In the genomic region with DNA sequence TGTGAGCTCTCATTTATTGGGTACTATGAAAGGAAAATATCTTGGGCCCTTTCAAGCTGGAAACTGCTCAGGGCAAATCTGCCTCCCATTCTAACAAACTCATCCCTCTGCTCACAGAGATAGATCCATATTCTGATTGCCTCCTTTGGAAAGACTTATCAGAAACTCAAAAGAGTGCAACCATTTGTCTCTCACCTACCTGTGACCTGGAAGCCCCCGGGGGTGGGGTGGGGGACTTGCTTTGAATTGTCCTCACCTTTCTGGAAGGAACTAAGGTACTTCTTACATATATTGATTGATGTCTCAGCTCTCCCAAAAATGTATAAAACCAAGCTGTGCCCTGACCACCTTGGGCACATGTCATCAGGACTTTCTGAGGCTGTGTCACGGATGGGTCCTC, we compare ENCODE assay signal across 30 cellular contexts.
"Had no signal": no experiment of that assay in that cellular context is flagged by ENCODE, and none has a peak within 500 bp of the region (broad histone marks: within the 10 kb centered on the region; RNA-seq: fewer than 3 reads in every experiment).

No MANE protein-coding gene starts in this region.

- H3K36me3 ChIP-seq: adrenal gland, heart left ventricle had no signal

- H3K4me1 ChIP-seq: adrenal gland, body of pancreas, heart left ventricle had no signal

- H3K4me3 Mint-ChIP-seq: activated CD4-positive, alpha-beta T cell treated with anti-CD3 and anti-CD28 coated beads for 36 hours; activated CD8-positive, alpha-beta T cell treated with anti-CD3 and anti-CD28 coated beads for 36 hours; activated naive CD4-positive, alpha-beta T cell treated with anti-CD3 and anti-CD28 coated beads for 36 hours; activated naive CD4-positive, alpha-beta T cell treated with anti-CD3 and anti-CD28 coated beads, Interleukin-2, amount 50 U/mL, for 24 hours; activated naive CD8-positive, alpha-beta T cell treated with anti-CD3 and anti-CD28 coated beads for 36 hours; activated naive CD8-positive, alpha-beta T cell treated with anti-CD3 and anti-CD28 coated beads, Interleukin-2, amount 50 U/mL, for 24 hours; activated T-helper 1 cell treated with anti-CD3 and anti-CD28 coated beads, Interleukin-12 subunit alpha, Interleukin-12 subunit beta, Interleukin-2, Interleukin-4 antibody, amounts not matched to agents 30 ng/mL and 10 ng/mL and 1 ng/mL, durations not matched to agents 14 hours and 24 hours and 36 hours; effector memory CD8-positive, alpha-beta T cell had no signal

- H3K27me3 ChIP-seq: adrenal gland, body of pancreas, heart left ventricle had no signal

- H3K27ac ChIP-seq: adrenal gland, body of pancreas, epithelial cell of prostate, heart left ventricle had no signal

- DNase-seq: activated CD4-positive, alpha-beta T cell treated with anti-CD3 and anti-CD28 coated beads for 36 hours; activated CD4-positive, alpha-beta T cell treated with anti-CD3 and anti-CD28 coated beads, Interleukin-2, amount 50 U/mL, for 1 hour; activated CD4-positive, alpha-beta T cell treated with anti-CD3 and anti-CD28 coated beads, Interleukin-2, amount 50 U/mL, for 48 hours; activated CD4-positive, CD25-positive, alpha-beta regulatory T cell; activated CD4-positive, CD25-positive, alpha-beta regulatory T cell treated with anti-CD3 and anti-CD28 coated beads, Interleukin-2, amount 50 U/mL, for 72 hours; activated CD8-positive, alpha-beta memory T cell treated with anti-CD3 and anti-CD28 coated beads for 24 hours; activated CD8-positive, alpha-beta T cell treated with anti-CD3 and anti-CD28 coated beads for 36 hours; activated effector memory CD4-positive, alpha-beta T cell treated with anti-CD3 and anti-CD28 coated beads, Interleukin-2, amount 50 U/mL, for 16 hours; activated naive CD4-positive, alpha-beta T cell treated with anti-CD3 and anti-CD28 coated beads for 36 hours; activated naive CD8-positive, alpha-beta T cell treated with anti-CD3 and anti-CD28 coated beads for 36 hours; activated naive CD8-positive, alpha-beta T cell treated with anti-CD3 and anti-CD28 coated beads, Interleukin-2, amount 50 U/mL, for 24 hours; activated T-cell treated with anti-CD3 and anti-CD28 coated beads, Interleukin-2, amount 50 U/mL, for 1 hour; activated T-cell treated with anti-CD3 and anti-CD28 coated beads, Interleukin-2, amount 50 U/mL, for 48 hours; adrenal gland; amygdala; aorta; body of pancreas; caudate nucleus; cortex of kidney; dermis blood vessel endothelial cell; effector CD4-positive, alpha-beta T cell; effector memory CD8-positive, alpha-beta T cell; foreskin fibroblast; glutamatergic neuron; heart left ventricle; T-helper 2 cell had no signal

- H3K36me3 Mint-ChIP-seq: activated naive CD4-positive, alpha-beta T cell treated with anti-CD3 and anti-CD28 coated beads, Interleukin-2, amount 50 U/mL, for 24 hours; activated naive CD8-positive, alpha-beta T cell treated with anti-CD3 and anti-CD28 coated beads for 36 hours had no signal

- H3K4me3 ChIP-seq: adrenal gland, body of pancreas, heart left ventricle had no signal

- H3K9me3 ChIP-seq: adrenal gland, body of pancreas, heart left ventricle had no signal

- H3K27ac Mint-ChIP-seq: activated CD4-positive, alpha-beta T cell treated with anti-CD3 and anti-CD28 coated beads for 36 hours; activated CD8-positive, alpha-beta T cell treated with anti-CD3 and anti-CD28 coated beads for 36 hours; activated naive CD4-positive, alpha-beta T cell treated with anti-CD3 and anti-CD28 coated beads for 36 hours; activated naive CD4-positive, alpha-beta T cell treated with anti-CD3 and anti-CD28 coated beads, Interleukin-2, amount 50 U/mL, for 24 hours; activated naive CD8-positive, alpha-beta T cell treated with anti-CD3 and anti-CD28 coated beads for 36 hours; activated naive CD8-positive, alpha-beta T cell treated with anti-CD3 and anti-CD28 coated beads, Interleukin-2, amount 50 U/mL, for 24 hours; activated T-helper 1 cell treated with anti-CD3 and anti-CD28 coated beads, Interleukin-12 subunit alpha, Interleukin-12 subunit beta, Interleukin-2, Interleukin-4 antibody, amounts not matched to agents 30 ng/mL and 10 ng/mL and 1 ng/mL, durations not matched to agents 14 hours and 24 hours and 36 hours; activated T-helper 2 cell treated with anti-CD3 and anti-CD28 coated beads, Interferon-gamma antibody, Interleukin-2, Interleukin-4, amounts not matched to agents 10 μg/mL and 5 μg/mL and 100 μg/mL, durations not matched to agents 14 hours and 24 hours and 36 hours; effector memory CD8-positive, alpha-beta T cell had no signal

- H3K4me1 Mint-ChIP-seq: activated CD4-positive, alpha-beta T cell treated with anti-CD3 and anti-CD28 coated beads for 36 hours; activated naive CD4-positive, alpha-beta T cell treated with anti-CD3 and anti-CD28 coated beads, Interleukin-2, amount 50 U/mL, for 24 hours; activated naive CD8-positive, alpha-beta T cell treated with anti-CD3 and anti-CD28 coated beads for 36 hours; activated naive CD8-positive, alpha-beta T cell treated with anti-CD3 and anti-CD28 coated beads, Interleukin-2, amount 50 U/mL, for 24 hours had no signal

- H3K27me3 Mint-ChIP-seq: activated naive CD4-positive, alpha-beta T cell treated with anti-CD3 and anti-CD28 coated beads, Interleukin-2, amount 50 U/mL, for 24 hours; activated naive CD8-positive, alpha-beta T cell treated with anti-CD3 and anti-CD28 coated beads for 36 hours had no signal

- H3K9me3 Mint-ChIP-seq: activated CD8-positive, alpha-beta T cell treated with anti-CD3 and anti-CD28 coated beads for 36 hours; activated naive CD4-positive, alpha-beta T cell treated with anti-CD3 and anti-CD28 coated beads for 36 hours; activated naive CD4-positive, alpha-beta T cell treated with anti-CD3 and anti-CD28 coated beads, Interleukin-2, amount 50 U/mL, for 24 hours; activated naive CD8-positive, alpha-beta T cell treated with anti-CD3 and anti-CD28 coated beads for 36 hours; activated naive CD8-positive, alpha-beta T cell treated with anti-CD3 and anti-CD28 coated beads, Interleukin-2, amount 50 U/mL, for 24 hours; activated T-helper 1 cell treated with anti-CD3 and anti-CD28 coated beads, Interleukin-12 subunit alpha, Interleukin-12 subunit beta, Interleukin-2, Interleukin-4 antibody, amounts not matched to agents 30 ng/mL and 10 ng/mL and 1 ng/mL, durations not matched to agents 14 hours and 24 hours and 36 hours; activated T-helper 2 cell treated with anti-CD3 and anti-CD28 coated beads, Interferon-gamma antibody, Interleukin-2, Interleukin-4, amounts not matched to agents 10 μg/mL and 5 μg/mL and 100 μg/mL, durations not matched to agents 14 hours and 24 hours and 36 hours; effector memory CD8-positive, alpha-beta T cell had no signal

- ATAC-seq: activated CD4-positive, alpha-beta T cell treated with anti-CD3 and anti-CD28 coated beads for 36 hours; activated CD8-positive, alpha-beta T cell treated with anti-CD3 and anti-CD28 coated beads for 36 hours; activated naive CD8-positive, alpha-beta T cell treated with anti-CD3 and anti-CD28 coated beads, Interleukin-2, amount 50 U/mL, for 24 hours; body of pancreas; effector memory CD8-positive, alpha-beta T cell; heart left ventricle had no signal
